9 cellular contexts compared by ENCODE assay signal in the genomic region with DNA sequence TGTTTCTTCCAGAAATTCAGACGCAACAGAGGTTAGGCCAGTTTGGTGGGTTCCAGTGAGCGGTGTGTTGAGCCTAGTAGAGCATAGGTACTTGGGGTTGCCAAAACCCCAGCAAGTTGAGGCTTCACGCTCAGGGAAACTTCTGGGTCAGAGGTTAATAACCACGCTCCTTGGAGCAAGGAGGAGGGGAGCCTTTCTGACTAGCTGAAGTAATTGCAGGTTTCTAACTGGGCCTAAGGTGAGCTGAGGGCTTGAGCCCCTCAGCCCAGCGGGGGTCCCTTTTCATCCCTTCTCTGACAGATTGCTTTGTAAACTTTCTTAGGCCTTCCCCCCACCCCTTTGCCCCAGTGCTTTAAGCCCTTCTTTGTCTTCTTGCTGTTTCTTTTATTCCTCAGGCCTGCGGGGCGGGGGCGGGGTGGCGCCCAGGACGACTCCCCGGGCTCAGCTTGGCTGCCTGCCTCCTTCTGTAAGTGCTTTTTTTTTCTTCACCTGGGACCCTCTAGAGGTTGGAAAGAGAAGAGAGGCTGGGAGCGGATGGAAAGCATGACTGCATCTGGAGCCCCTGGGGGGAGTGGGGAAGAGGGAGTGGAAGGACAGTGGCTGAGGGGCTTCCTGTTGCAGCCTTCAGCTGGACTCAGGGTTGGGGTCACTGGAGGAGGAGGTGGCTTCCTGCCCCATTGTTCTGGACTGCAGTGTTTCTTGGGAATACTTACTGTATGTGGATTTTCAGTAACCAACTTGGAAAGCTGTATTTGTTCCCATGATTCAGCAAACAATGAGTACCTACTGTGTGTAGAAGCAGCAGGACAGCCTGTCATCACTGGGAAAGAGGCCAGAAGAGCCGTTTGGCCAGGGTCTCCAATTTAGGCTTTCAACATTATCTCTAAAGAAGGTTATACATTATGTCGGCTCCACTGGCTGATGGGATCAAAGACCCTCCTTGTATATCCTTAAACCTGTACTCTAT. TPM values are rescaled to one million over a fixed set of nuclear protein-coding genes. Genes with fewer than 3 reads are reported as not detected.
DNase-seq lines count a peak whose midpoint lies in the region; ATAC-seq, FAIRE-seq and TF ChIP-seq lines count a peak whose summit lies in the region.
"Had no signal": no experiment of that assay in that cellular context is flagged by ENCODE, and none has a peak within 500 bp of the region (broad histone marks: within the 10 kb centered on the region; RNA-seq: fewer than 3 reads in every experiment).

No MANE protein-coding gene starts in this region.

- WGBS in ovary, 3 donors = 9 to 20% (median 9%) methylated on average over 14 of the region's 14 CpGs

- H2AFZ ChIP-seq in endothelial cell of umbilical vein (ENCODE audit: low read depth, low read length) = peak overlapping the region; percentile 17

- H3K9ac ChIP-seq in endothelial cell of umbilical vein (replicated peaks; ENCODE audit: extremely low read depth, insufficient read depth, low read length) = no peak overlapping the region

- H3K4me1 ChIP-seq in endothelial cell of umbilical vein (ENCODE audit: control insufficient read depth, extremely low read depth, insufficient read depth, low read length) (peaks cover 32% of the 10 kb centered on the region), ovary (ENCODE audit: insufficient read depth) (peaks cover 15% of the 10 kb centered on the region)

- no peaks in the 10 kb centered on the region for H3K27me3 ChIP-seq in endothelial cell of umbilical vein (ENCODE audit: control insufficient read depth in 2 of 2, insufficient read depth in 2 of 2, low read length in 2 of 2)
- H3K27me3 ChIP-seq in ovary = no peaks in the 10 kb centered on the region

- no peaks in the 10 kb centered on the region for H4K20me1 ChIP-seq in endothelial cell of umbilical vein (replicated peaks; ENCODE audit: control insufficient read depth, extremely low read depth, insufficient read depth, low read length)

- H3K27ac ChIP-seq in endothelial cell of umbilical vein (ENCODE audit: insufficient read depth, low read depth, low read length) (peak overlapping the region; percentile 82), ovary (peak overlapping the region; percentile 94 to 97)

- peak; percentile 70 for FAIRE-seq in endothelial cell of umbilical vein (lab: Jason Lieb, UNC)
- FAIRE-seq: RCC 7860 had no signal

- DNase-seq in D341Med (ENCODE audit: low spot score) (peak; percentile 63), NCI-H345 treated with DMSO at 0.1 percent for 48 hours (lab: John Stamatoyannopoulos, UW; ENCODE audit: unreplicated experiment) (peak; percentile 13), endothelial cell of umbilical vein (ENCODE audit: low read depth, low spot score) (peak; percentile 82), ovary (peak in 2 of 5 donors; percentile 47 to 56), germinal center (ENCODE audit: low spot score) (no peak), T-helper 1 cell (no peak)
- no peak for DNase-seq in stimulated activated CD4-positive, alpha-beta T cell treated with anti-CD3 and anti-CD28 coated beads, Interleukin-4, amount 100 ng/mL, for 4 hours

- peaks cover 2 to 4% of the 10 kb centered on the region in 2 experiments for H3K36me3 ChIP-seq in endothelial cell of umbilical vein (ENCODE audit: control insufficient read depth in 2 of 2, extremely low read depth in 1 of 2, insufficient read depth in 2 of 2, low read length in 2 of 2)
- no peaks in the 10 kb centered on the region for H3K36me3 ChIP-seq in ovary

- H3K4me2 ChIP-seq in endothelial cell of umbilical vein (ENCODE audit: insufficient read depth, low read length) = peak overlapping the region; percentile 85

- no TSS peak for BruUV-seq in endothelial cell of umbilical vein (replicated peaks; lab: Mats Ljungman, UMichigan)

- CTCF ChIA-PET in endothelial cell of umbilical vein (lab: Charles Lee) = interaction anchor here (0.7 to 2.9 kb wide), 4 partner anchors 23 to 126 kb away, joined by 3 to 30 read pairs (median 4); a partner anchor contains a TSS

- H3K9me1 ChIP-seq in endothelial cell of umbilical vein (replicated peaks; ENCODE audit: control insufficient read depth, extremely low read depth, insufficient read depth, low read length) = no peaks in the 10 kb centered on the region

- H3K79me2 ChIP-seq in endothelial cell of umbilical vein (ENCODE audit: control insufficient read depth, insufficient read depth, low read length) = peaks cover 8% of the 10 kb centered on the region

- H3K4me3 ChIP-seq in endothelial cell of umbilical vein (replicated peaks in 1 of 3; ENCODE audit: insufficient read depth in 1 of 3, low read depth in 1 of 3, low read length in 3 of 3) (no peak overlapping the region), ovary (no peak overlapping the region)

- dilution Hi-C loops in endothelial cell of umbilical vein (cut with MboI; ENCODE audit: extremely low pct_ligation_motif_present, low sequenced_read_pairs) = no loop called here

- peak in 1 of 2 donors; percentile 5 for TF ChIP-seq CTCF in endothelial cell of umbilical vein (IDR thresholded peaks at IDR 0.05; ENCODE audit: extremely low read depth in 1 of 2, insufficient read depth in 1 of 2, low read depth in 1 of 2, low read length in 2 of 2)
- no peak for TF ChIP-seq CTCF in ovary (IDR thresholded peaks at IDR 0.05)

- ATAC-seq in HG03108 (IDR thresholded peaks at IDR 0.05; ENCODE audit: unreplicated experiment) = no peak

- no peak for TF ChIP-seq EP300 in ovary (IDR thresholded peaks at IDR 0.05)

- POLR2A ChIA-PET in endothelial cell of umbilical vein (lab: Charles Lee) = interaction anchor here (0.6 kb wide), 1 partner anchor 20 kb away, joined by 4 read pairs; no protein-coding TSS in a partner anchor

- TF ChIP-seq POLR2A in endothelial cell of umbilical vein (IDR thresholded peaks at IDR 0.05; ENCODE audit: low read depth, low read length) = no peak
- no peak for TF ChIP-seq POLR2A in ovary (IDR thresholded peaks at IDR 0.05)

- no peaks in the 10 kb centered on the region for H3K9me3 ChIP-seq in endothelial cell of umbilical vein (replicated peaks; ENCODE audit: control insufficient read depth, insufficient read depth, low read length)
- no peaks in the 10 kb centered on the region for H3K9me3 ChIP-seq in ovary

- intact Hi-C loops in endothelial cell of umbilical vein (cut with micrococcal nuclease) (no loop called here), ovary (cut with DNase I) (no loop called here)

TF ChIP-seq in endothelial cell of umbilical vein, 7 proteins besides CTCF, POLR2A, EP300 and RAD21:
- no peak for TF ChIP-seq GATA2 (IDR thresholded peaks at IDR 0.05; ENCODE audit: insufficient read depth, insufficient read length, low read depth, low read length)
- TF ChIP-seq MYC (IDR thresholded peaks at IDR 0.05; ENCODE audit: low read depth, low read length) = no peak
- no peak for TF ChIP-seq EZH2 (IDR thresholded peaks at IDR 0.05; ENCODE audit: borderline replicate concordance, low read depth, low read length, severe bottlenecking)
- TF ChIP-seq JUN (IDR thresholded peaks at IDR 0.05; ENCODE audit: borderline replicate concordance, insufficient read depth, insufficient read length, low read depth) = no peak
- TF ChIP-seq, protein P1, sequence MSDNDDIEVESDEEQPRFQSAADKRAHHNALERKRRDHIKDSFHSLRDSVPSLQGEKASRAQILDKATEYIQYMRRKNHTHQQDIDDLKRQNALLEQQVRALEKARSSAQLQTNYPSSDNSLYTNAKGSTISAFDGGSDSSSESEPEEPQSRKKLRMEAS (IDR thresholded peaks at IDR 0.05; ENCODE audit: insufficient read depth, insufficient read length) = no peak
- no peak for TF ChIP-seq POLR2AphosphoS5 (IDR thresholded peaks at IDR 0.05; ENCODE audit: insufficient read depth, low read depth, low read length)
- no peak for TF ChIP-seq FOS (IDR thresholded peaks at IDR 0.05; ENCODE audit: borderline replicate concordance, insufficient read depth, low read length)

RNA-seq across cellular contexts. Expression of a gene that starts 1.4 kb away (rescaled TPM):
- 12.5 and 14.0 TPM in 2 replicates for total RNA-seq in endothelial cell of umbilical vein
- polyA plus RNA-seq in endothelial cell of umbilical vein = 5.7 and 6.5 TPM in 2 replicates
- 5.6 and 5.7 TPM in 2 replicates for polyA plus RNA-seq in endothelial cell of umbilical vein (2011; cell fraction: cytosol; rRNA removed)
- 14.6 and 20.2 TPM in 2 replicates for polyA plus RNA-seq in endothelial cell of umbilical vein (2011; cell fraction: nucleus; rRNA removed)
- 6.7 and 8.1 TPM in 2 replicates for polyA plus RNA-seq in endothelial cell of umbilical vein (2012)
- polyA minus RNA-seq in endothelial cell of umbilical vein = 15.5 and 17.6 TPM in 2 replicates
- polyA minus RNA-seq in endothelial cell of umbilical vein (2011; cell fraction: cytosol; rRNA and poly(A)+ RNA removed) = 4.8 TPM
- polyA minus RNA-seq in endothelial cell of umbilical vein (2011; cell fraction: nucleus; rRNA and poly(A)+ RNA removed) = 11.1 and 18.8 TPM in 2 replicates
- 10 to 100 TPM; 16.5 to 42.6 (median 23.5) TPM for total RNA-seq in ovary
- 10 to 100 TPM; 17.2 to 43.1 TPM for polyA plus RNA-seq in ovary

RNA-seq across cellular contexts. Expression of a gene that starts 26.9 kb away (rescaled TPM):
- total RNA-seq in endothelial cell of umbilical vein (165 and 171 TPM in 2 replicates), ovary (100 to 1,000 TPM in 5 of 7 donors, 10 to 100 TPM in 2; 55.9 to 173 (median 153) TPM)
- polyA plus RNA-seq in endothelial cell of umbilical vein (67.6 and 111 TPM in 2 replicates), ovary (100 to 1,000 TPM in 1 of 2 donors, 10 to 100 TPM in 1; 70.6 to 107 TPM)
- polyA plus RNA-seq in endothelial cell of umbilical vein (2011; cell fraction: cytosol; rRNA removed) = 112 and 114 TPM in 2 replicates
- polyA plus RNA-seq in endothelial cell of umbilical vein (2011; cell fraction: nucleus; rRNA removed) = 62.0 and 118 TPM in 2 replicates
- 120 and 179 TPM in 2 replicates for polyA plus RNA-seq in endothelial cell of umbilical vein (2012)
- polyA minus RNA-seq in endothelial cell of umbilical vein = 137 and 153 TPM in 2 replicates
- 92.5 TPM for polyA minus RNA-seq in endothelial cell of umbilical vein (2011; cell fraction: cytosol; rRNA and poly(A)+ RNA removed)
- polyA minus RNA-seq in endothelial cell of umbilical vein (2011; cell fraction: nucleus; rRNA and poly(A)+ RNA removed) = 84.0 and 91.4 TPM in 2 replicates

RNA-seq across cellular contexts. Expression of a gene that starts 53.5 kb away (rescaled TPM):
- total RNA-seq in endothelial cell of umbilical vein = 3.4 and 3.7 TPM in 2 replicates
- 0.75 and 1.5 TPM in 2 replicates for polyA plus RNA-seq in endothelial cell of umbilical vein
- 1.7 and 2.2 TPM in 2 replicates for polyA plus RNA-seq in endothelial cell of umbilical vein (2011; cell fraction: cytosol; rRNA removed)
- 2.5 and 3.0 TPM in 2 replicates for polyA plus RNA-seq in endothelial cell of umbilical vein (2011; cell fraction: nucleus; rRNA removed)
- 2.7 and 4.1 TPM in 2 replicates for polyA plus RNA-seq in endothelial cell of umbilical vein (2012)
- polyA minus RNA-seq in endothelial cell of umbilical vein = 0.62 and 1.6 TPM in 2 replicates
- 1.8 TPM for polyA minus RNA-seq in endothelial cell of umbilical vein (2011; cell fraction: cytosol; rRNA and poly(A)+ RNA removed)
- 0.87 and 0.96 TPM in 2 replicates for polyA minus RNA-seq in endothelial cell of umbilical vein (2011; cell fraction: nucleus; rRNA and poly(A)+ RNA removed)
- total RNA-seq in ovary = 100 to 1,000 TPM in 3 of 7 donors, 10 to 100 TPM in 4; 42.0 to 153 (median 79.7) TPM
- polyA plus RNA-seq in ovary = 10 to 100 TPM; 72.5 to 73.8 TPM

Comparison
In these comparisons a context has a peak if more than half of its experiments do, and no peak if none do; other contexts are left out.
1. DNase-seq: peak in D341Med (single experiment), NCI-H345 treated with DMSO at 0.1 percent for 48 hours (single experiment) and endothelial cell of umbilical vein (single experiment); none in stimulated activated CD4-positive, alpha-beta T cell treated with anti-CD3 and anti-CD28 coated beads, Interleukin-4, amount 100 ng/mL, for 4 hours (0 of 2), germinal center (single experiment) and T-helper 1 cell (0 of 5).